In the genomic region with DNA sequence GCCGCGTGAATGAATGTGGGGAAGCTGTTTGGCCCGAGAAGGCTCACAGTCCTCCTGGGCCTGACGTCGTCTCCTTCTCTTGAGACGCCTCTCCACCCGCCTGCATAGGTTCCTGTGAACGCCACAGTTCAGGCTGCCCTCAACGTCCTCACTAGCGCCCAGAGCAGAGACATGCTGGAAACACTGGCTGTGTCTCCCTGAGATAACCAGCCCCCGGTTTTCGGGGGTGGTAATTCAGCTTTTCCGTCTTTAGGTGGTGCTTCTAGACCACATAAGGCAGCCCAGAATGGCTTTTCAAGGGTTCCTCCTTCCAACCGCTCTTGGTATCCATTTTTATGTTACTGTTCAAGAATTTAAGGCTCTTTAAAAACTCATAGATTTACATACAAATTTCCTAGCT, we compare ENCODE assay signal across 8 cellular contexts.
DNase-seq lines count a peak whose midpoint lies in the region; ATAC-seq and TF ChIP-seq lines count a peak whose summit lies in the region.

No MANE protein-coding gene starts in this region.

- H3K27me3 ChIP-seq in WERI-Rb-1 (ENCODE audit: insufficient read depth, low read depth, severe bottlenecking), result no peaks in the 10 kb centered on the region
- H3K27me3 ChIP-seq in left ventricle myocardium inferior (ENCODE audit: low read depth), result peaks cover 75% of the 10 kb centered on the region

- intact Hi-C loops in left ventricle myocardium inferior (cut with micrococcal nuclease), result no loop called here

- H3K36me3 ChIP-seq in WERI-Rb-1, result no peaks in the 10 kb centered on the region
- no peaks in the 10 kb centered on the region for H3K36me3 ChIP-seq in left ventricle myocardium inferior

- H3K4me3 ChIP-seq in WERI-Rb-1 (ENCODE audit: low read depth, low read length), result peak overlapping the region; percentile 47
- H3K4me3 ChIP-seq in left ventricle myocardium inferior, result peak overlapping the region; percentile 25
- H3K4me3 ChIP-seq in skeletal muscle cell (ENCODE audit: low read depth, low read length), result peak overlapping the region; percentile 7

- H3K9me3 ChIP-seq in WERI-Rb-1 (ENCODE audit: severe bottlenecking) (no peaks in the 10 kb centered on the region), left ventricle myocardium inferior (replicated peaks) (no peaks in the 10 kb centered on the region)

- no peak for DNase-seq in AG09319 (ENCODE audit: extremely low read depth, low read depth)
- peak; percentile 20 for DNase-seq in HuH-7 (ENCODE audit: low spot score)
- peak; percentile 86 for DNase-seq in WERI-Rb-1
- no peak for DNase-seq in left ventricle myocardium inferior
- peak; percentile 9 for DNase-seq in skeletal muscle cell (ENCODE audit: low read depth)

- TF ChIP-seq CTCF in AG09319 (IDR thresholded peaks at IDR 0.05; ENCODE audit: low read depth, low read length), result peak; percentile 26
- peak; percentile 71 for TF ChIP-seq CTCF in WERI-Rb-1 (IDR thresholded peaks at IDR 0.05; ENCODE audit: low read depth, low read length)
- peak; percentile 66 for TF ChIP-seq CTCF in left ventricle myocardium inferior (IDR thresholded peaks at IDR 0.05; ENCODE audit: borderline replicate concordance)

- H3K4me1 ChIP-seq in left ventricle myocardium inferior, result peaks cover 9% of the 10 kb centered on the region

- H3K27ac ChIP-seq in WERI-Rb-1 (no peak overlapping the region), left ventricle myocardium inferior (replicated peaks) (no peak overlapping the region)

- ATAC-seq in HG02973 (IDR thresholded peaks at IDR 0.05; ENCODE audit: unreplicated experiment), result no peak
- ATAC-seq in HG02678 (IDR thresholded peaks at IDR 0.05; ENCODE audit: unreplicated experiment), result no peak
- no peak for ATAC-seq in HG03139 (IDR thresholded peaks at IDR 0.05; ENCODE audit: unreplicated experiment)

Comparison
In these comparisons a context has a peak if more than half of its experiments do, and no peak if none do; other contexts are left out.
1. DNase-seq: peak in HuH-7 (single experiment), WERI-Rb-1 (single experiment) and skeletal muscle cell (single experiment); none in AG09319 (single experiment) and left ventricle myocardium inferior (single experiment).
2. Peak in every context shown above with its lines, with median percentiles within 50 percentile points of each other: CTCF ChIP-seq and H3K4me3 ChIP-seq.